Comparison of ENCODE assay signal across 8 cellular contexts in the genomic region with DNA sequence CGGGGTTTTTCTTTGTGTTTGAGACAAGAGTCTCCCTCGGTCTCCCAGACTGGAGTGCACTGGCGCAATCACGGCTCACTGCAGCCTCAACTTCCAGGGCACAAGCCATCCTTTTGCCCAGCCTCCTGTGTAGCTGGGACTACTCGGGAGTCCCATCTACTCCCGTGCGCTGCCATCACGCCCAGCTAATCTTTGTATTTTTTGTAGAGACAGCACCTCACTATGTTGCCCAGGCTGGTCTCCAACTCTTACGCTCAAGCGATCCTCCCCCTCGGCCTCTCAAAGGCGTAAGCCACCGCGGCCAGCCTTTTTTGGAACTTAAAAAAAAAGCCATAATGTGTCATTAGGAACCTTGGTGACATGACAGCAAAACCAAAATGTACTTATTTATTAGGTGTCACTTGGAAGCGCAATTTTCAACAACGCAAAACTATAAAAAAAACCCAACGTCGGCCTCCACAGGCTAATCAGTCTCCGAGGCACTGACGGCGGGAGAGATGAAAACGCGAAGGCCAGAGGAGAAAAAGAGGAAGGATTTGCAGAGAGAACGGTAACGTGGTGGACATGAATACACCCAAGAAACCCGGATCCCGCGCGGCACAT. TPM values are rescaled to one million over a fixed set of nuclear protein-coding genes. Genes with fewer than 3 reads are reported as not detected.
DNase-seq lines count a peak whose midpoint lies in the region; ATAC-seq and TF ChIP-seq lines count a peak whose summit lies in the region.

No MANE protein-coding gene starts in this region.

- no peaks in the 10 kb centered on the region for H3K9me3 Mint-ChIP-seq in activated CD8-positive, alpha-beta T cell treated with anti-CD3 and anti-CD28 coated beads for 36 hours

- CTCF ChIA-PET in activated CD8-positive, alpha-beta T cell treated with anti-CD3 and anti-CD28 coated beads for 36 hours (lab: Charles Lee) = interaction anchor here (1.7 to 4.8 kb wide), 4 partner anchors 10 to 475 kb away, joined by 4 to 21 read pairs (median 6); no protein-coding TSS in a partner anchor

- POLR2A ChIA-PET in activated CD8-positive, alpha-beta T cell treated with anti-CD3 and anti-CD28 coated beads for 36 hours (lab: Charles Lee) = interaction anchor here (0.9 to 4.7 kb wide), 8 partner anchors 12 to 625 kb away, joined by 3 to 44 read pairs (median 5); a partner anchor contains a TSS

- DNase-seq in AG10803 (ENCODE audit: low read depth) (peak; percentile 20), fibroblast of gingiva (ENCODE audit: low read depth) (peak; percentile 7), NCI-H2081 treated with DMSO at 0.1 percent for 48 hours (lab: John Stamatoyannopoulos, UW) (no peak)
- peak; percentile 31 for DNase-seq in activated CD8-positive, alpha-beta T cell treated with anti-CD3 and anti-CD28 coated beads for 36 hours

- TF ChIP-seq CTCF in AG10803 (conservative IDR thresholded peaks at IDR 0.05; ENCODE audit: low read length) = no peak
- no peak for TF ChIP-seq CTCF in activated CD8-positive, alpha-beta T cell treated with anti-CD3 and anti-CD28 coated beads for 36 hours (IDR thresholded peaks at IDR 0.05)

- intact Hi-C loops in activated CD8-positive, alpha-beta T cell treated with anti-CD3 and anti-CD28 coated beads for 36 hours (cut with micrococcal nuclease) = no loop called here

- H3K4me1 Mint-ChIP-seq in activated CD8-positive, alpha-beta T cell treated with anti-CD3 and anti-CD28 coated beads for 36 hours (ENCODE audit: low read depth) = peaks cover 32% of the 10 kb centered on the region

- peak overlapping the region; percentile 94 for H3K4me3 Mint-ChIP-seq in activated CD8-positive, alpha-beta T cell treated with anti-CD3 and anti-CD28 coated beads for 36 hours

- no peak for ATAC-seq in activated CD8-positive, alpha-beta T cell treated with anti-CD3 and anti-CD28 coated beads for 36 hours
- ATAC-seq in HG02588 (IDR thresholded peaks at IDR 0.05; ENCODE audit: unreplicated experiment) (no peak), GM21360 (IDR thresholded peaks at IDR 0.05; ENCODE audit: unreplicated experiment) (no peak)

- peaks cover 24% of the 10 kb centered on the region for H3K36me3 ChIP-seq in KOPT-K1 (ENCODE audit: insufficient read depth, low read length)
- H3K36me3 ChIP-seq in neuron (ENCODE audit: insufficient read depth, low read length) = peaks cover 1% of the 10 kb centered on the region

- no peaks in the 10 kb centered on the region for H3K9me3 ChIP-seq in KOPT-K1 (ENCODE audit: insufficient read depth, low read length, poor library complexity, severe bottlenecking)
- H3K9me3 ChIP-seq in neuron (ENCODE audit: low read length) = no peaks in the 10 kb centered on the region

- peaks cover 33% of the 10 kb centered on the region for H3K4me1 ChIP-seq in neuron (ENCODE audit: insufficient read depth, low read length)

- no peaks in the 10 kb centered on the region for H3K27me3 ChIP-seq in neuron (ENCODE audit: insufficient read depth, low read length)

- H3K27ac ChIP-seq in KOPT-K1 (ENCODE audit: low read depth, low read length, poor library complexity, severe bottlenecking) = peak overlapping the region; percentile 97

- H3K27ac Mint-ChIP-seq in activated CD8-positive, alpha-beta T cell treated with anti-CD3 and anti-CD28 coated beads for 36 hours = peak overlapping the region; percentile 100

- H3K4me3 ChIP-seq in AG10803 (ENCODE audit: low read length) = peak overlapping the region; percentile 93
- H3K4me3 ChIP-seq in neuron (ENCODE audit: low read length) = peak overlapping the region; percentile 89

- H3K36me3 Mint-ChIP-seq in activated CD8-positive, alpha-beta T cell treated with anti-CD3 and anti-CD28 coated beads for 36 hours (ENCODE audit: low read depth) = peaks cover 36% of the 10 kb centered on the region

- H3K27me3 Mint-ChIP-seq in activated CD8-positive, alpha-beta T cell treated with anti-CD3 and anti-CD28 coated beads for 36 hours = no peaks in the 10 kb centered on the region

- peak overlapping the region; percentile 21 for H2AFZ ChIP-seq in neuron (ENCODE audit: low read depth, low read length)

RNA-seq across cellular contexts. Expression of a gene that starts 0.9 kb away (rescaled TPM):
- 100 to 1,000 TPM; 139 to 145 TPM for total RNA-seq in activated CD8-positive, alpha-beta T cell treated with anti-CD3 and anti-CD28 coated beads for 36 hours

RNA-seq across cellular contexts. Expression of a gene that starts 1.8 kb away (rescaled TPM):
- under 1 TPM; 0.77 to 0.85 TPM for total RNA-seq in activated CD8-positive, alpha-beta T cell treated with anti-CD3 and anti-CD28 coated beads for 36 hours
